8 cellular contexts compared by ENCODE assay signal in genomic region chr3:65785065-65785645, GRCh38.
A peak's percentile ranks its signal among the peaks of the same experiment; 100 is the strongest.
DNase-seq lines count a peak whose midpoint lies in the region; ATAC-seq and TF ChIP-seq lines count a peak whose summit lies in the region.

No MANE protein-coding gene starts in this region.

- no peaks in the 10 kb centered on the region for H3K36me3 ChIP-seq in mammary epithelial cell (ENCODE audit: insufficient read depth, low read length)
- H3K36me3 ChIP-seq in right lobe of liver: no peaks in the 10 kb centered on the region

- no peaks in the 10 kb centered on the region for H3K4me1 ChIP-seq in mammary epithelial cell (ENCODE audit: insufficient read depth, low read length)
- peaks cover 0 to 6% (median 2%) of the 10 kb centered on the region in 4 donors for H3K4me1 ChIP-seq in right lobe of liver

- TF ChIP-seq CTCF in AG04449 (IDR thresholded peaks at IDR 0.05; ENCODE audit: insufficient read depth, low read length, missing control alignments) (peak; percentile 52), mammary epithelial cell (conservative IDR thresholded peaks at IDR 0.05 in 1 of 2, IDR thresholded peaks at IDR 0.05 in 1 of 2; ENCODE audit: extremely low read depth in 1 of 2, insufficient read depth in 1 of 2, low read depth in 1 of 2, low read length in 2 of 2) (peak; percentile 57 to 69), right lobe of liver (IDR thresholded peaks at IDR 0.05) (peak; percentile 73 to 86 (median 84))

- no peaks in the 10 kb centered on the region for H3K79me2 ChIP-seq in mammary epithelial cell (ENCODE audit: insufficient read depth, low read length)

- CTCF ChIA-PET in AG04449 (lab: Yijun Ruan, JAX): interaction anchor here (0.7 to 1.0 kb wide), 4 partner anchors 8 to 382 kb away, joined by 3 read pairs; no protein-coding TSS in a partner anchor
- CTCF ChIA-PET in mammary epithelial cell (lab: Charles Lee; ENCODE audit: low non-redundant PET): no interaction called here

- no peak for TF ChIP-seq POLR2A in right lobe of liver (IDR thresholded peaks at IDR 0.05)

- intact Hi-C loops in mammary epithelial cell (cut with micrococcal nuclease): loop anchor here (1.0 to 2.0 kb wide), 4 partner anchors 129 to 411 kb away; partner anchors contain the start of gene MAGI1
- intact Hi-C loops in right lobe of liver (cut with DNase I): no loop called here

- H3K4me3 ChIP-seq in AG04449 (ENCODE audit: low read depth, low read length) (no peak overlapping the region), mammary epithelial cell (replicated peaks in 1 of 3; ENCODE audit: insufficient read depth in 1 of 3, low read depth in 2 of 3, low read length in 3 of 3) (no peak overlapping the region), right lobe of liver (no peak overlapping the region)

- no peak overlapping the region for H2AFZ ChIP-seq in mammary epithelial cell (ENCODE audit: low read depth, low read length)

- POLR2A ChIA-PET in AG04449 (lab: Yijun Ruan, JAX): no interaction called here

- dilution Hi-C loops in mammary epithelial cell (cut with HindIII; ENCODE audit: low sequenced_read_pairs): no loop called here

- no peak overlapping the region for H3K4me2 ChIP-seq in mammary epithelial cell (ENCODE audit: insufficient read depth, low read depth, low read length)

- in situ Hi-C loops in mammary epithelial cell (cut with MboI; ENCODE audit: low sequenced_read_pairs in 2 of 2): loop anchor here in 1 of 2 donors (10.0 kb wide), 1 partner anchor 360 kb away; no protein-coding TSS in a partner anchor

- H3K9me3 ChIP-seq in mammary epithelial cell (replicated peaks; ENCODE audit: insufficient read depth, low read length) (no peaks in the 10 kb centered on the region), right lobe of liver (no peaks in the 10 kb centered on the region)

- H3K27ac ChIP-seq in mammary epithelial cell (ENCODE audit: insufficient read depth, low read depth, low read length) (no peak overlapping the region), right lobe of liver (no peak overlapping the region)

- BruUV-seq in mammary epithelial cell (replicated peaks; lab: Mats Ljungman, UMichigan): no TSS peak

- H4K20me1 ChIP-seq in mammary epithelial cell (ENCODE audit: insufficient read depth, low read length): no peaks in the 10 kb centered on the region

- no peaks in the 10 kb centered on the region for H3K27me3 ChIP-seq in mammary epithelial cell (ENCODE audit: insufficient read depth, low read length)
- no peaks in the 10 kb centered on the region for H3K27me3 ChIP-seq in right lobe of liver

- no peak overlapping the region for H3K9ac ChIP-seq in mammary epithelial cell (ENCODE audit: insufficient read depth, low read length)

- peak; percentile 43 to 72 (median 65) for ATAC-seq in right lobe of liver
- no peak for ATAC-seq in GM21723 (IDR thresholded peaks at IDR 0.05; ENCODE audit: unreplicated experiment)
- no peak for ATAC-seq in HG02884 (IDR thresholded peaks at IDR 0.05; ENCODE audit: unreplicated experiment)
- ATAC-seq in HG02610 (IDR thresholded peaks at IDR 0.05; ENCODE audit: unreplicated experiment): no peak

- 34% methylated on average over 6 of the region's 6 CpGs for WGBS in mammary epithelial cell (ENCODE audit: low coverage, missing lambda C conversion rate)
- WGBS in right lobe of liver (ENCODE audit: insufficient coverage, low coverage, low lambda C conversion rate, missing lambda C conversion rate): 20% methylated on average over 6 of the region's 6 CpGs

- DNase-seq in AG04449 (ENCODE audit: low read depth, low spot score) (peak; percentile 26), H4 (ENCODE audit: low spot score) (peak; percentile 24), NCI-H524 treated with DMSO at 0.1 percent for 48 hours (lab: John Stamatoyannopoulos, UW) (peak; percentile 24), mammary epithelial cell (peak; percentile 9), right lobe of liver (no peak)

Comparison
In these comparisons a context has a peak if more than half of its experiments do, and no peak if none do; other contexts are left out.
1. DNase-seq: peak in AG04449 (single experiment), H4 (single experiment), NCI-H524 treated with DMSO at 0.1 percent for 48 hours (single experiment) and mammary epithelial cell (single experiment); none in right lobe of liver (0 of 3).
2. ATAC-seq: peak in right lobe of liver (4 of 4); none in GM21723 (single experiment), HG02884 (single experiment) and HG02610 (single experiment).
3. Peak in every context shown above with its lines, with median percentiles within 50 percentile points of each other: CTCF ChIP-seq.